In the genomic region with DNA sequence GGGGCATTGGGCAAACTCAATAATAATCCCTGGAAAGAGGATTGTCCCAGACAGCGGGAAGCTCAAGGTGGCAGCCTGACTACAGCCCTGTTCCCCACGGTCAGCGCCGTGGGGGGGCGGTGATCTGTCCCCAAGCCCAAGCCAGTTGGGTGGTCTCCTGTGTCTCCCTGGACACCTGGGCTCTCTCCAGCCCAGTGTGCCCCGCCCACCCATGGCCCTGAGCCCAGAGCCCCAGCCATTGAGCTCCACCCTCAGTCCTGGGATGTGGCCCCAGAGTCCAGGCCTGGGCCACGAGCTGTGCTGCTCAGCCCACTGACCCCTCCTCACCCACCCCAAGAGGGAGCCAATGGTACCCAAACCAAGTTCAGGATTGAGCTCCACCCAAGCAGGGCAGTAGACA, we compare ENCODE assay signal across 22 cellular contexts. TPM values are rescaled to one million over a fixed set of nuclear protein-coding genes. Genes with fewer than 3 reads are reported as not detected.
A peak's percentile ranks its signal among the peaks of the same experiment; 100 is the strongest.
DNase-seq lines count a peak whose midpoint lies in the region; ATAC-seq and TF ChIP-seq lines count a peak whose summit lies in the region.
"Had no signal": no experiment of that assay in that cellular context is flagged by ENCODE, and none has a peak within 500 bp of the region (broad histone marks: within the 10 kb centered on the region; RNA-seq: fewer than 3 reads in every experiment).

No MANE protein-coding gene starts in this region.

- TF ChIP-seq POLR2A in esophagus muscularis mucosa (IDR thresholded peaks at IDR 0.05; ENCODE audit: low read depth) = no peak
- no peak for TF ChIP-seq POLR2A in spleen (IDR thresholded peaks at IDR 0.05)

- no peaks in the 10 kb centered on the region for H3K27me3 Mint-ChIP-seq in WTC11 (ENCODE audit: low read depth)
- H3K27me3 Mint-ChIP-seq: activated naive CD8-positive, alpha-beta T cell treated with anti-CD3 and anti-CD28 coated beads, Interleukin-2, amount 50 U/mL, for 24 hours; type B pancreatic cell had no signal

- H3K27me3 ChIP-seq in esophagus muscularis mucosa (no peaks in the 10 kb centered on the region), lower lobe of right lung (ENCODE audit: low read depth) (no peaks in the 10 kb centered on the region), spleen (replicated peaks in 1 of 7) (no peaks in the 10 kb centered on the region)
- H3K27me3 ChIP-seq: SJSA1 had no signal

- WGBS in esophagus muscularis mucosa = no CpG with 5 or more reads among the region's 7 CpGs
- 84 to 93% (median 88%) methylated on average over 5 to 7 of the region's 7 CpGs for WGBS in spleen, 5 donors

- no peak overlapping the region for H3K27ac Mint-ChIP-seq in WTC11
- H3K27ac Mint-ChIP-seq: activated naive CD8-positive, alpha-beta T cell treated with anti-CD3 and anti-CD28 coated beads, Interleukin-2, amount 50 U/mL, for 24 hours; type B pancreatic cell had no signal

- H3K36me3 Mint-ChIP-seq in WTC11 = peaks cover 14% of the 10 kb centered on the region; the same call in 1 of the 2 replicates

- H3K27ac ChIP-seq in HEK293 (ENCODE audit: extremely low read depth, low read depth, low read length) (no peak overlapping the region), esophagus muscularis mucosa (replicated peaks in 1 of 4) (peak overlapping the region in 1 of 4 donors; percentile 71), lower lobe of right lung (peak overlapping the region; percentile 53), spleen (peak overlapping the region in 5 of 8 donors; percentile 45 to 72 (median 66))
- H3K27ac ChIP-seq: SJSA1 had no signal

- TF ChIP-seq EP300 in esophagus muscularis mucosa (IDR thresholded peaks at IDR 0.05) = no peak

- H3K4me1 ChIP-seq in HEK293 (ENCODE audit: control insufficient read depth, insufficient read depth, low read length) (no peaks in the 10 kb centered on the region), esophagus muscularis mucosa (peaks cover 23 to 48% (median 39%) of the 10 kb centered on the region in 4 donors), lower lobe of right lung (peaks cover 34% of the 10 kb centered on the region), spleen (peaks cover 0 to 55% (median 3%) of the 10 kb centered on the region in 6 donors)
- H3K4me1 ChIP-seq: SJSA1 had no signal

- peak in 1 of 2 donors; percentile 6 for ATAC-seq in lower lobe of right lung
- no peak for ATAC-seq in WTC11
- ATAC-seq: activated naive CD8-positive, alpha-beta T cell treated with anti-CD3 and anti-CD28 coated beads, Interleukin-2, amount 50 U/mL, for 24 hours; HepG2; Panc1 had no signal

- CTCF ChIA-PET in HEK293 (lab: Yijun Ruan, JAX) = interaction anchor here (1.5 kb wide), 1 partner anchor 23 kb away, joined by 5 read pairs; no protein-coding TSS in a partner anchor
- CTCF ChIA-PET in WTC11 (lab: Charles Lee) = interaction anchor here (1.6 to 7.4 kb wide), 2 partner anchors 17 to 23 kb away, joined by 6 to 53 read pairs; no protein-coding TSS in a partner anchor

- no peaks in the 10 kb centered on the region for H3K9me3 Mint-ChIP-seq in WTC11
- H3K9me3 Mint-ChIP-seq: activated naive CD8-positive, alpha-beta T cell treated with anti-CD3 and anti-CD28 coated beads, Interleukin-2, amount 50 U/mL, for 24 hours; type B pancreatic cell had no signal

- no peaks in the 10 kb centered on the region for H3K9me3 ChIP-seq in HEK293 (ENCODE audit: control insufficient read depth, insufficient read depth, low read depth, low read length)
- H3K9me3 ChIP-seq in esophagus muscularis mucosa = no peaks in the 10 kb centered on the region
- H3K9me3 ChIP-seq in lower lobe of right lung = no peaks in the 10 kb centered on the region
- H3K9me3 ChIP-seq in spleen = no peaks in the 10 kb centered on the region
- H3K9me3 ChIP-seq: SJSA1 had no signal

- no peak for TF ChIP-seq CTCF in HEK293 (tag by site-specific recombination; IDR thresholded peaks at IDR 0.05)
- TF ChIP-seq CTCF in esophagus muscularis mucosa (IDR thresholded peaks at IDR 0.05) = no peak
- no peak for TF ChIP-seq CTCF in lower lobe of right lung (IDR thresholded peaks at IDR 0.05)
- TF ChIP-seq CTCF in spleen (IDR thresholded peaks at IDR 0.05 in 8 of 11, conservative IDR thresholded peaks at IDR 0.05 in 3 of 11) = no peak
- no peak for TF ChIP-seq CTCF in WTC11 (IDR thresholded peaks at IDR 0.05)

- POLR2A ChIA-PET in HEK293 (lab: Yijun Ruan, JAX) (no interaction called here), WTC11 (lab: Charles Lee) (interaction anchor here (0.6 kb wide), 1 partner anchor 967 kb away, joined by 3 read pairs; no protein-coding TSS in a partner anchor)

- no peak for DNase-seq in esophagus muscularis mucosa (ENCODE audit: extremely low spot score)
- DNase-seq in lower lobe of right lung = no peak
- DNase-seq in spleen = no peak
- DNase-seq in DMS53 treated with DMSO at 0.1 percent for 48 hours (lab: John Stamatoyannopoulos, UW; ENCODE audit: unreplicated experiment) = no peak
- DNase-seq in NCI-H345 treated with DMSO at 0.1 percent for 48 hours (lab: John Stamatoyannopoulos, UW; ENCODE audit: unreplicated experiment) = no peak
- no peak for DNase-seq in WTC11 (ENCODE audit: low spot score)
- no peak for DNase-seq in SIG-M5 treated with dmso at 0.1 percent for 504 hours (lab: John Stamatoyannopoulos, UW; ENCODE audit: unreplicated experiment)
- DNase-seq: ACHN; activated CD4-positive, alpha-beta T cell treated with anti-CD3 and anti-CD28 coated beads, Interleukin-2, amount 50 U/mL, for 1 hour; activated naive CD8-positive, alpha-beta T cell treated with anti-CD3 and anti-CD28 coated beads, Interleukin-2, amount 50 U/mL, for 24 hours; activated T-cell treated with anti-CD3 and anti-CD28 coated beads, Interleukin-2, amount 50 U/mL, for 48 hours; GOT3; NCI-H1694 treated with DMSO at 0.1 percent for 48 hours; NCI-H2171 treated with DMSO at 0.1 percent for 48 hours; NCI-H526; occipital lobe had no signal

- peaks cover 0 to 89% of the 10 kb centered on the region in 2 experiments; a peak in 1 of 3 replicates for H3K36me3 ChIP-seq in HEK293 (ENCODE audit: control insufficient read depth in 2 of 2, insufficient read depth in 1 of 2, low read length in 2 of 2)
- peaks cover 70 to 100% (median 100%) of the 10 kb centered on the region in 4 donors for H3K36me3 ChIP-seq in esophagus muscularis mucosa
- peaks cover 99% of the 10 kb centered on the region for H3K36me3 ChIP-seq in lower lobe of right lung
- H3K36me3 ChIP-seq in spleen = peaks cover 4 to 100% (median 98%) of the 10 kb centered on the region in 6 donors
- H3K36me3 ChIP-seq: SJSA1 had no signal

- peaks cover 31% of the 10 kb centered on the region for H3K4me1 Mint-ChIP-seq in WTC11
- H3K4me1 Mint-ChIP-seq: activated naive CD8-positive, alpha-beta T cell treated with anti-CD3 and anti-CD28 coated beads, Interleukin-2, amount 50 U/mL, for 24 hours had no signal

- H3K4me3 Mint-ChIP-seq in WTC11 = no peak overlapping the region
- H3K4me3 Mint-ChIP-seq: activated naive CD8-positive, alpha-beta T cell treated with anti-CD3 and anti-CD28 coated beads, Interleukin-2, amount 50 U/mL, for 24 hours had no signal

- intact Hi-C loops in esophagus muscularis mucosa (cut with DNase I) = no loop called here
- intact Hi-C loops in lower lobe of right lung (cut with DNase I) = no loop called here
- intact Hi-C loops in spleen (cut with DNase I; ENCODE audit: low total_unique reads) = no loop called here

- no peak overlapping the region for H3K4me3 ChIP-seq in HEK293 (ENCODE audit: low read depth, low read length)
- H3K4me3 ChIP-seq in esophagus muscularis mucosa = peak overlapping the region; percentile 10 to 41 (median 27)
- H3K4me3 ChIP-seq in lower lobe of right lung = peak overlapping the region; percentile 32
- peak overlapping the region in 4 of 8 donors; percentile 1 to 31 (median 26) for H3K4me3 ChIP-seq in spleen
- H3K4me3 ChIP-seq: SJSA1 had no signal

TF ChIP-seq in HEK293, 187 proteins besides CTCF, POLR2A, EP300 and RAD21 (continues in another document):
- no peak for TF ChIP-seq ZFHX2 (tag by site-specific recombination; conservative IDR thresholded peaks at IDR 0.05)

TF ChIP-seq in WTC11, 78 proteins besides CTCF, POLR2A, EP300 and RAD21 (continues in another document):
- TF ChIP-seq MXD4 (CRISPR knock-in tag; IDR thresholded peaks at IDR 0.05; ENCODE audit: borderline replicate concordance) (no peak), NR3C1 (CRISPR knock-in tag; conservative IDR thresholded peaks at IDR 0.05; ENCODE audit: low read depth) (no peak), GTF2I (CRISPR knock-in tag; conservative IDR thresholded peaks at IDR 0.05) (no peak), ZNF232 (CRISPR knock-in tag; IDR thresholded peaks at IDR 0.05) (no peak), ZNF138 (CRISPR knock-in tag; conservative IDR thresholded peaks at IDR 0.05) (no peak), GRHL2 (CRISPR knock-in tag; IDR thresholded peaks at IDR 0.05; ENCODE audit: insufficient replicate concordance, severe bottlenecking) (no peak), ZNF416 (CRISPR knock-in tag; IDR thresholded peaks at IDR 0.05) (no peak)
- TF ChIP-seq, protein P1, sequence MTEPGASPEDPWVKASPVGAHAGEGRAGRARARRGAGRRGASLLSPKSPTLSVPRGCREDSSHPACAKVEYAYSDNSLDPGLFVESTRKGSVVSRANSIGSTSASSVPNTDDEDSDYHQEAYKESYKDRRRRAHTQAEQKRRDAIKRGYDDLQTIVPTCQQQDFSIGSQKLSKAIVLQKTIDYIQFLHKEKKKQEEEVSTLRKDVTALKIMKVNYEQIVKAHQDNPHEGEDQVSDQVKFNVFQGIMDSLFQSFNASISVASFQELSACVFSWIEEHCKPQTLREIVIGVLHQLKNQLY (CRISPR knock-in tag; IDR thresholded peaks at IDR 0.05) = no peak
- TF ChIP-seq, protein P2, sequence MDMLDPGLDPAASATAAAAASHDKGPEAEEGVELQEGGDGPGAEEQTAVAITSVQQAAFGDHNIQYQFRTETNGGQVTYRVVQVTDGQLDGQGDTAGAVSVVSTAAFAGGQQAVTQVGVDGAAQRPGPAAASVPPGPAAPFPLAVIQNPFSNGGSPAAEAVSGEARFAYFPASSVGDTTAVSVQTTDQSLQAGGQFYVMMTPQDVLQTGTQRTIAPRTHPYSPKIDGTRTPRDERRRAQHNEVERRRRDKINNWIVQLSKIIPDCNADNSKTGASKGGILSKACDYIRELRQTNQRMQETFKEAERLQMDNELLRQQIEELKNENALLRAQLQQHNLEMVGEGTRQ (CRISPR knock-in tag; IDR thresholded peaks at IDR 0.05) = no peak
- TF ChIP-seq, protein P3, sequence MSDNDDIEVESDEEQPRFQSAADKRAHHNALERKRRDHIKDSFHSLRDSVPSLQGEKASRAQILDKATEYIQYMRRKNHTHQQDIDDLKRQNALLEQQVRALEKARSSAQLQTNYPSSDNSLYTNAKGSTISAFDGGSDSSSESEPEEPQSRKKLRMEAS (CRISPR knock-in tag; IDR thresholded peaks at IDR 0.05) = no peak

RNA-seq across cellular contexts. Expression of a gene that starts 27.9 kb away (rescaled TPM):
- 10 to 100 TPM; 40.6 to 68.8 (median 47.6) TPM for total RNA-seq in esophagus muscularis mucosa
- 19.5 TPM for total RNA-seq in lower lobe of right lung
- 100 to 1,000 TPM; 244 to 584 (median 346) TPM for total RNA-seq in spleen
- 100 to 1,000 TPM in 1 of 3 donors, 10 to 100 TPM in 2; 58.2 to 158 (median 72.8) TPM for polyA plus RNA-seq in spleen
- 3.7 to 5.0 TPM (median 4.9 TPM) in 3 replicates for total RNA-seq in WTC11 (2021)
- total RNA-seq: chondrocyte, HepG2, SJSA1 had no signal

RNA-seq across cellular contexts. Expression of a gene that starts 50.1 kb away (rescaled TPM):
- total RNA-seq in esophagus muscularis mucosa (100 to 1,000 TPM in 3 of 4 donors, 10 to 100 TPM in 1; 83.7 to 115 (median 110) TPM), lower lobe of right lung (276 TPM), spleen (100 to 1,000 TPM; 248 to 365 (median 278) TPM), WTC11 (2021) (76.4 to 98.8 TPM (median 78.3 TPM) in 3 replicates)
- 100 to 1,000 TPM in 2 of 3 donors, 10 to 100 TPM in 1; 76.7 to 176 (median 127) TPM for polyA plus RNA-seq in spleen
